13 cellular contexts compared by ENCODE assay signal in genomic region chr5:78588517-78588916, GRCh38.
"Had no signal": no experiment of that assay in that cellular context is flagged by ENCODE, and none has a peak within 500 bp of the region (broad histone marks: within the 10 kb centered on the region; RNA-seq: fewer than 3 reads in every experiment).

No MANE protein-coding gene starts in this region.

- H3K27me3 Mint-ChIP-seq: memory B cell had no signal

- H3K36me3 ChIP-seq: heart left ventricle, tibial nerve had no signal

- H3K9me3 ChIP-seq: body of pancreas, psoas muscle had no signal

- H3K4me1 Mint-ChIP-seq: activated naive CD4-positive, alpha-beta T cell treated with anti-CD3 and anti-CD28 coated beads, Interleukin-2, amount 50 U/mL, for 24 hours had no signal

- ATAC-seq: left lobe of liver had no signal

- H3K4me3 ChIP-seq: body of pancreas, heart left ventricle, psoas muscle, tibial nerve had no signal

- H3K4me3 Mint-ChIP-seq: activated naive CD4-positive, alpha-beta T cell treated with anti-CD3 and anti-CD28 coated beads, Interleukin-2, amount 50 U/mL, for 24 hours; memory B cell; nephron had no signal

- H3K36me3 Mint-ChIP-seq: activated naive CD4-positive, alpha-beta T cell treated with anti-CD3 and anti-CD28 coated beads, Interleukin-2, amount 50 U/mL, for 24 hours had no signal

- H3K9me3 Mint-ChIP-seq: activated naive CD4-positive, alpha-beta T cell treated with anti-CD3 and anti-CD28 coated beads, Interleukin-2, amount 50 U/mL, for 24 hours had no signal

- H3K27ac Mint-ChIP-seq: activated naive CD4-positive, alpha-beta T cell treated with anti-CD3 and anti-CD28 coated beads, Interleukin-2, amount 50 U/mL, for 24 hours; memory B cell had no signal

- H3K27me3 ChIP-seq: body of pancreas, heart left ventricle, tibial nerve had no signal

- DNase-seq: activated effector memory CD4-positive, alpha-beta T cell treated with Interleukin-2 at 50 U/mL for 16 hours; activated T-cell treated with anti-CD3 and anti-CD28 coated beads, Interleukin-2, amount 50 U/mL, for 1 hour; amniotic stem cell; foreskin melanocyte; islet precursor cell had no signal
